1 cellular context compared by ENCODE assay signal in genomic region chr1:113759341-113760101, GRCh38.
TF ChIP-seq lines count a peak whose summit lies in the region.

Gene PHTF1, minus strand, starts transcription at chr1:113759486. Its CDS starts 783 bp downstream, at chr1:113758703.

TF ChIP-seq in K562, 482 proteins besides CTCF, POLR2A, EP300 and RAD21 (continued from another document and continues in another):
- TF ChIP-seq IRF9 (tag; IDR thresholded peaks at IDR 0.05) (no peak), TFE3 (CRISPR knock-in tag; IDR thresholded peaks at IDR 0.05) (no peak), ZNF431 (CRISPR knock-in tag; IDR thresholded peaks at IDR 0.05) (no peak), ARID1B (IDR thresholded peaks at IDR 0.05) (peak; percentile 50), THRAP3 (IDR thresholded peaks at IDR 0.05; ENCODE audit: borderline replicate concordance) (0 out of 2 replicates have a peak, but pooled peaks have one; percentile 68), SMARCE1 (IDR thresholded peaks at IDR 0.05) (peak; percentile 64), CBX3 (IDR thresholded peaks at IDR 0.05; ENCODE audit: borderline replicate concordance in 1 of 2, low read length in 2 of 2) (no peak; a peak in 2 of 3 replicates), FOXK2 (conservative IDR thresholded peaks at IDR 0.05 in 1 of 2, IDR thresholded peaks at IDR 0.05 in 1 of 2; ENCODE audit: low read depth in 2 of 2) (peak in 1 of 2 experiments; percentile 18; a peak in 1 of 4 replicates), EZH2 (IDR thresholded peaks at IDR 0.05; ENCODE audit: borderline replicate concordance, low read depth, low read length) (no peak), ZFPM2 (CRISPR knock-in tag; IDR thresholded peaks at IDR 0.05) (no peak), TCF7 (IDR thresholded peaks at IDR 0.05; ENCODE audit: borderline replicate concordance) (no peak), ARHGAP35 (IDR thresholded peaks at IDR 0.05; ENCODE audit: partially characterized antibody) (no peak), ETV1 (tag; conservative IDR thresholded peaks at IDR 0.05; ENCODE audit: low read depth) (no peak; the same call in 1 of the 2 replicates), FOXM1 (IDR thresholded peaks at IDR 0.05; ENCODE audit: low read depth) (no peak), FOXM1 (CRISPR knock-in tag; IDR thresholded peaks at IDR 0.05; ENCODE audit: low read depth) (0 out of 2 replicates have a peak, but pooled peaks have one; percentile 28), TCFL5 (CRISPR knock-in tag; conservative IDR thresholded peaks at IDR 0.05) (no peak), HMBOX1 (IDR thresholded peaks at IDR 0.05) (no peak), ZNF79 (CRISPR knock-in tag; IDR thresholded peaks at IDR 0.05; ENCODE audit: low read depth) (no peak), ZBTB12 (CRISPR knock-in tag; IDR thresholded peaks at IDR 0.05) (no peak), UBTF (IDR thresholded peaks at IDR 0.05; ENCODE audit: borderline replicate concordance in 1 of 2, low read depth in 2 of 2, low read length in 2 of 2) (peak; percentile 67 to 78; a peak in 1 of 4 replicates), MTF1 (CRISPR knock-in tag; IDR thresholded peaks at IDR 0.05; ENCODE audit: borderline replicate concordance) (no peak), FOS (IDR thresholded peaks at IDR 0.05; ENCODE audit: extremely low read depth, insufficient read length) (no peak), NELFE (IDR thresholded peaks at IDR 0.05; ENCODE audit: insufficient read depth, insufficient read length) (no peak), ETV5 (CRISPR knock-in tag; IDR thresholded peaks at IDR 0.05; ENCODE audit: low read depth) (peak; percentile 91), HOMEZ (CRISPR knock-in tag; IDR thresholded peaks at IDR 0.05) (no peak), ZNF140 (CRISPR knock-in tag; IDR thresholded peaks at IDR 0.05) (no peak), PTTG1 (tag; IDR thresholded peaks at IDR 0.05; ENCODE audit: low read depth) (no peak), ZNF445 (CRISPR knock-in tag; IDR thresholded peaks at IDR 0.05; ENCODE audit: low read depth) (no peak), ZNF165 (CRISPR knock-in tag; IDR thresholded peaks at IDR 0.05; ENCODE audit: borderline replicate concordance) (no peak), WHSC1 (IDR thresholded peaks at IDR 0.05; ENCODE audit: low read length) (no peak), BCOR (IDR thresholded peaks at IDR 0.05) (0 out of 2 replicates have a peak, but pooled peaks have one; percentile 43), RFX1 (IDR thresholded peaks at IDR 0.05) (no peak), HINFP (tag; conservative IDR thresholded peaks at IDR 0.05; ENCODE audit: low read depth) (no peak), MXI1 (IDR thresholded peaks at IDR 0.05; ENCODE audit: low read depth, low read length) (no peak), CBX8 (IDR thresholded peaks at IDR 0.05; ENCODE audit: borderline replicate concordance, extremely low read depth, low read depth, low read length, poor library complexity, severe bottlenecking) (no peak), POLR3A (IDR thresholded peaks at IDR 0.05; ENCODE audit: borderline replicate concordance, extremely low read depth, insufficient read depth, insufficient read length) (no peak), OTX1 (CRISPR knock-in tag; IDR thresholded peaks at IDR 0.05) (no peak), MEF2D (tag; conservative IDR thresholded peaks at IDR 0.05; ENCODE audit: low read depth) (no peak)
- TF ChIP-seq, protein P1, sequence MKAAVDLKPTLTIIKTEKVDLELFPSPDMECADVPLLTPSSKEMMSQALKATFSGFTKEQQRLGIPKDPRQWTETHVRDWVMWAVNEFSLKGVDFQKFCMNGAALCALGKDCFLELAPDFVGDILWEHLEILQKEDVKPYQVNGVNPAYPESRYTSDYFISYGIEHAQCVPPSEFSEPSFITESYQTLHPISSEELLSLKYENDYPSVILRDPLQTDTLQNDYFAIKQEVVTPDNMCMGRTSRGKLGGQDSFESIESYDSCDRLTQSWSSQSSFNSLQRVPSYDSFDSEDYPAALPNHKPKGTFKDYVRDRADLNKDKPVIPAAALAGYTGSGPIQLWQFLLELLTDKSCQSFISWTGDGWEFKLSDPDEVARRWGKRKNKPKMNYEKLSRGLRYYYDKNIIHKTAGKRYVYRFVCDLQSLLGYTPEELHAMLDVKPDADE (conservative IDR thresholded peaks at IDR 0.05; ENCODE audit: control insufficient read depth, low read depth, low read length), result peak; percentile 17; the same call in 1 of the 2 replicates
- TF ChIP-seq, protein P2, sequence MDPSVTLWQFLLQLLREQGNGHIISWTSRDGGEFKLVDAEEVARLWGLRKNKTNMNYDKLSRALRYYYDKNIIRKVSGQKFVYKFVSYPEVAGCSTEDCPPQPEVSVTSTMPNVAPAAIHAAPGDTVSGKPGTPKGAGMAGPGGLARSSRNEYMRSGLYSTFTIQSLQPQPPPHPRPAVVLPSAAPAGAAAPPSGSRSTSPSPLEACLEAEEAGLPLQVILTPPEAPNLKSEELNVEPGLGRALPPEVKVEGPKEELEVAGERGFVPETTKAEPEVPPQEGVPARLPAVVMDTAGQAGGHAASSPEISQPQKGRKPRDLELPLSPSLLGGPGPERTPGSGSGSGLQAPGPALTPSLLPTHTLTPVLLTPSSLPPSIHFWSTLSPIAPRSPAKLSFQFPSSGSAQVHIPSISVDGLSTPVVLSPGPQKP (CRISPR knock-in tag; IDR thresholded peaks at IDR 0.05), result no peak
- TF ChIP-seq, protein P3, sequence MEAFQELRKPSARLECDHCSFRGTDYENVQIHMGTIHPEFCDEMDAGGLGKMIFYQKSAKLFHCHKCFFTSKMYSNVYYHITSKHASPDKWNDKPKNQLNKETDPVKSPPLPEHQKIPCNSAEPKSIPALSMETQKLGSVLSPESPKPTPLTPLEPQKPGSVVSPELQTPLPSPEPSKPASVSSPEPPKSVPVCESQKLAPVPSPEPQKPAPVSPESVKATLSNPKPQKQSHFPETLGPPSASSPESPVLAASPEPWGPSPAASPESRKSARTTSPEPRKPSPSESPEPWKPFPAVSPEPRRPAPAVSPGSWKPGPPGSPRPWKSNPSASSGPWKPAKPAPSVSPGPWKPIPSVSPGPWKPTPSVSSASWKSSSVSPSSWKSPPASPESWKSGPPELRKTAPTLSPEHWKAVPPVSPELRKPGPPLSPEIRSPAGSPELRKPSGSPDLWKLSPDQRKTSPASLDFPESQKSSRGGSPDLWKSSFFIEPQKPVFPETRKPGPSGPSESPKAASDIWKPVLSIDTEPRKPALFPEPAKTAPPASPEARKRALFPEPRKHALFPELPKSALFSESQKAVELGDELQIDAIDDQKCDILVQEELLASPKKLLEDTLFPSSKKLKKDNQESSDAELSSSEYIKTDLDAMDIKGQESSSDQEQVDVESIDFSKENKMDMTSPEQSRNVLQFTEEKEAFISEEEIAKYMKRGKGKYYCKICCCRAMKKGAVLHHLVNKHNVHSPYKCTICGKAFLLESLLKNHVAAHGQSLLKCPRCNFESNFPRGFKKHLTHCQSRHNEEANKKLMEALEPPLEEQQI (IDR thresholded peaks at IDR 0.05), result 0 out of 2 replicates have a peak, but pooled peaks have one; percentile 29
- TF ChIP-seq, protein P4, sequence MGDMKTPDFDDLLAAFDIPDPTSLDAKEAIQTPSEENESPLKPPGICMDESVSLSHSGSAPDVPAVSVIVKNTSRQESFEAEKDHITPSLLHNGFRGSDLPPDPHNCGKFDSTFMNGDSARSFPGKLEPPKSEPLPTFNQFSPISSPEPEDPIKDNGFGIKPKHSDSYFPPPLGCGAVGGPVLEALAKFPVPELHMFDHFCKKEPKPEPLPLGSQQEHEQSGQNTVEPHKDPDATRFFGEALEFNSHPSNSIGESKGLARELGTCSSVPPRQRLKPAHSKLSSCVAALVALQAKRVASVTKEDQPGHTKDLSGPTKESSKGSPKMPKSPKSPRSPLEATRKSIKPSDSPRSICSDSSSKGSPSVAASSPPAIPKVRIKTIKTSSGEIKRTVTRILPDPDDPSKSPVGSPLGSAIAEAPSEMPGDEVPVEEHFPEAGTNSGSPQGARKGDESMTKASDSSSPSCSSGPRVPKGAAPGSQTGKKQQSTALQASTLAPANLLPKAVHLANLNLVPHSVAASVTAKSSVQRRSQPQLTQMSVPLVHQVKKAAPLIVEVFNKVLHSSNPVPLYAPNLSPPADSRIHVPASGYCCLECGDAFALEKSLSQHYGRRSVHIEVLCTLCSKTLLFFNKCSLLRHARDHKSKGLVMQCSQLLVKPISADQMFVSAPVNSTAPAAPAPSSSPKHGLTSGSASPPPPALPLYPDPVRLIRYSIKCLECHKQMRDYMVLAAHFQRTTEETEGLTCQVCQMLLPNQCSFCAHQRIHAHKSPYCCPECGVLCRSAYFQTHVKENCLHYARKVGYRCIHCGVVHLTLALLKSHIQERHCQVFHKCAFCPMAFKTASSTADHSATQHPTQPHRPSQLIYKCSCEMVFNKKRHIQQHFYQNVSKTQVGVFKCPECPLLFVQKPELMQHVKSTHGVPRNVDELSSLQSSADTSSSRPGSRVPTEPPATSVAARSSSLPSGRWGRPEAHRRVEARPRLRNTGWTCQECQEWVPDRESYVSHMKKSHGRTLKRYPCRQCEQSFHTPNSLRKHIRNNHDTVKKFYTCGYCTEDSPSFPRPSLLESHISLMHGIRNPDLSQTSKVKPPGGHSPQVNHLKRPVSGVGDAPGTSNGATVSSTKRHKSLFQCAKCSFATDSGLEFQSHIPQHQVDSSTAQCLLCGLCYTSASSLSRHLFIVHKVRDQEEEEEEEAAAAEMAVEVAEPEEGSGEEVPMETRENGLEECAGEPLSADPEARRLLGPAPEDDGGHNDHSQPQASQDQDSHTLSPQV (IDR thresholded peaks at IDR 0.05), result no peak; the same call in 1 of the 2 replicates
